Comparison of ENCODE assay signal across 1 cellular context in genomic region chr1:159187647-159188374, GRCh38.
TF ChIP-seq lines count a peak whose summit lies in the region.

No MANE protein-coding gene starts in this region.

TF ChIP-seq in H1, 55 proteins besides CTCF, POLR2A, EP300 and RAD21 (continued from another document):
- TF ChIP-seq ATF2 (IDR thresholded peaks at IDR 0.05; ENCODE audit: low read length) (0 out of 2 replicates have a peak, but pooled peaks have one; percentile 20), CBX5 (IDR thresholded peaks at IDR 0.05; ENCODE audit: low read depth, low read length) (no peak), BCL11A (IDR thresholded peaks at IDR 0.05; ENCODE audit: low read depth in 2 of 2, low read length in 2 of 2) (no peak), CTBP2 (IDR thresholded peaks at IDR 0.05; ENCODE audit: borderline replicate concordance, insufficient read depth, insufficient read length, low read length) (peak; percentile 44), SIN3A (conservative IDR thresholded peaks at IDR 0.05 in 1 of 2, IDR thresholded peaks at IDR 0.05 in 1 of 2; ENCODE audit: low read depth in 1 of 2, low read length in 2 of 2) (0 out of 4 replicates have a peak, but pooled peaks have one; percentile 3 to 25), BRCA1 (IDR thresholded peaks at IDR 0.05; ENCODE audit: low read depth, low read length) (no peak), CEBPB (IDR thresholded peaks at IDR 0.05; ENCODE audit: low read depth, low read length) (peak; percentile 72), SP1 (IDR thresholded peaks at IDR 0.05; ENCODE audit: low read depth, low read length) (peak; percentile 33; the same call in 1 of the 2 replicates), POLR2AphosphoS5 (IDR thresholded peaks at IDR 0.05; ENCODE audit: low read depth, low read length) (0 out of 2 replicates have a peak, but pooled peaks have one; percentile 11), TEAD4 (IDR thresholded peaks at IDR 0.05; ENCODE audit: low read depth, low read length) (no peak), YY1 (IDR thresholded peaks at IDR 0.05; ENCODE audit: low read depth, low read length) (peak; percentile 18; the same call in 1 of the 2 replicates), EGR1 (IDR thresholded peaks at IDR 0.05; ENCODE audit: borderline replicate concordance, low read depth, low read length) (peak; percentile 87), CBX8 (IDR thresholded peaks at IDR 0.05; ENCODE audit: borderline replicate concordance, low read depth, low read length) (no peak), SAP30 (IDR thresholded peaks at IDR 0.05; ENCODE audit: insufficient read depth, insufficient replicate concordance, low read length) (peak; percentile 56), CREB1 (IDR thresholded peaks at IDR 0.05) (no peak), RNF2 (IDR thresholded peaks at IDR 0.05; ENCODE audit: borderline replicate concordance, low read depth, low read length, missing control alignments, poor library complexity, severe bottlenecking) (no peak), BACH1 (IDR thresholded peaks at IDR 0.05; ENCODE audit: low read length) (no peak), FOSL1 (IDR thresholded peaks at IDR 0.05; ENCODE audit: insufficient read depth, low read depth, low read length) (no peak)
- TF ChIP-seq, protein P1, sequence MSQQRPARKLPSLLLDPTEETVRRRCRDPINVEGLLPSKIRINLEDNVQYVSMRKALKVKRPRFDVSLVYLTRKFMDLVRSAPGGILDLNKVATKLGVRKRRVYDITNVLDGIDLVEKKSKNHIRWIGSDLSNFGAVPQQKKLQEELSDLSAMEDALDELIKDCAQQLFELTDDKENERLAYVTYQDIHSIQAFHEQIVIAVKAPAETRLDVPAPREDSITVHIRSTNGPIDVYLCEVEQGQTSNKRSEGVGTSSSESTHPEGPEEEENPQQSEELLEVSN (IDR thresholded peaks at IDR 0.05) = no peak
